ENCODE assay signal across 30 cellular contexts in the genomic region with DNA sequence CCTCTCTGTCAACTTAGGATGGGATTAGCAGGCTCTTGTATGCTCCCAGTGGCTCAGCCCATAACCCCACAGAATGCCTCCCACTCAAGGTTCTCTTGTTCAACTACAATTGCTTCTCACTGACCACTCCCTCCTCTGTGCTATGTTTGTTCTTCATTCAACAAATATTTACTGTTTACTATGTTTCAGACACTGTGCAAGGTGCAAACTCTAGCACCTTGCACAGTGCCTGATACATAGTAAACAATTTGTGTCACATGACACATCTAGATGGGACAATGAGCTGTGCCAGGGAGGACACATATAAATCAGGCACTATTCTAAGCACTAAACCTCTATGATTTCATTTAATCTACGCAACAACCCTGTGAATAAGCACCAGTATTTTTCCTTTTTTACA. TPM values are rescaled to one million over a fixed set of nuclear protein-coding genes. Genes with fewer than 3 reads are reported as not detected.
A peak's percentile ranks its signal among the peaks of the same experiment; 100 is the strongest.
DNase-seq lines count a peak whose midpoint lies in the region; ATAC-seq, FAIRE-seq and TF ChIP-seq lines count a peak whose summit lies in the region.
"Had no signal": no experiment of that assay in that cellular context is flagged by ENCODE, and none has a peak within 500 bp of the region (broad histone marks: within the 10 kb centered on the region; RNA-seq: fewer than 3 reads in every experiment).

No MANE protein-coding gene starts in this region.

- H3K4me1 ChIP-seq in A549 = peaks cover 37% of the 10 kb centered on the region
- peaks cover 4% of the 10 kb centered on the region for H3K4me1 ChIP-seq in suprapubic skin
- H3K4me1 ChIP-seq: foreskin keratinocyte, uterus had no signal

- ATAC-seq in A549 = peak in 1 of 2 experiments; percentile 42; a peak in 3 of 6 replicates
- ATAC-seq: activated T-cell treated with anti-CD3 and anti-CD28 coated beads, Interleukin-2, amount 50 U/mL, for 72 hours; esophagus mucosa; foreskin keratinocyte; left colon had no signal

- H3K36me3 ChIP-seq in suprapubic skin = no peaks in the 10 kb centered on the region
- H3K36me3 ChIP-seq: MG63, uterus had no signal

- H3K27me3 ChIP-seq in layer of hippocampus (ENCODE audit: control insufficient read depth, insufficient read depth, low read length) = no peaks in the 10 kb centered on the region
- no peaks in the 10 kb centered on the region for H3K27me3 ChIP-seq in suprapubic skin
- H3K27me3 ChIP-seq: MG63, uterus had no signal

- H3K9me3 ChIP-seq in A549 (no peaks in the 10 kb centered on the region), suprapubic skin (no peaks in the 10 kb centered on the region)
- H3K9me3 ChIP-seq: MG63, uterus had no signal

- TF ChIP-seq RAD21 in A549 (conservative IDR thresholded peaks at IDR 0.05 in 1 of 2, IDR thresholded peaks at IDR 0.05 in 1 of 2) = no peak

- WGBS in A549 (ENCODE audit: missing lambda C conversion rate) = 74% methylated on average over 1 of the region's 1 CpG
- WGBS in suprapubic skin = 96% methylated on average over 1 of the region's 1 CpG

- CTCF ChIA-PET in A549 (lab: Yijun Ruan, JAX) = interaction anchor here (0.6 to 23.7 kb wide), 7 partner anchors 9 to 121 kb away, joined by 3 to 222 read pairs (median 4); no protein-coding TSS in a partner anchor

- peak overlapping the region; percentile 46; the same call in 2 of the 3 replicates for H3K4me2 ChIP-seq in A549
- H3K4me2 ChIP-seq: KMS-11 had no signal

- H3K4me3 ChIP-seq in A549 = no peak overlapping the region
- H3K4me3 ChIP-seq in suprapubic skin = no peak overlapping the region
- H3K4me3 ChIP-seq: MG63, uterus had no signal

- no peak for FAIRE-seq in A549 (lab: Jason Lieb, UNC)
- FAIRE-seq: GM12891, H54 had no signal

- POLR2A ChIA-PET in A549 (lab: Yijun Ruan, JAX) = no interaction called here

- TF ChIP-seq CTCF in A549 (IDR thresholded peaks at IDR 0.05) = no peak
- no peak for TF ChIP-seq CTCF in suprapubic skin (IDR thresholded peaks at IDR 0.05)

- TF ChIP-seq EP300 in A549 (IDR thresholded peaks at IDR 0.05) (no peak), suprapubic skin (IDR thresholded peaks at IDR 0.05) (no peak)

- H3K27ac ChIP-seq in A549 (peak overlapping the region; percentile 60 to 85; a peak in 3 of 6 replicates), layer of hippocampus (ENCODE audit: low read depth, low read length) (peak overlapping the region; percentile 46), suprapubic skin (peak overlapping the region; percentile 36)
- H3K27ac ChIP-seq: foreskin keratinocyte, KMS-11, uterus had no signal

- TF ChIP-seq POLR2A in A549 (IDR thresholded peaks at IDR 0.05; ENCODE audit: low read length) (no peak), suprapubic skin (IDR thresholded peaks at IDR 0.05) (no peak)

- DNase-seq in A549 (ENCODE audit: low read depth in 1 of 2, low spot score in 1 of 2) (peak in 1 of 2 experiments; percentile 27), HuH-7 (ENCODE audit: low spot score) (peak; percentile 29), suprapubic skin (ENCODE audit: low spot score in 2 of 2) (no peak), NCI-H2196 (lab: John Stamatoyannopoulos, UW; ENCODE audit: unreplicated experiment) (no peak), NCI-H1436 (lab: John Stamatoyannopoulos, UW) (no peak), NCI-H1092 (lab: John Stamatoyannopoulos, UW) (no peak)
- DNase-seq: activated CD4-positive, alpha-beta memory T cell treated with anti-CD3 and anti-CD28 coated beads for 36 hours; activated CD4-positive, alpha-beta T cell treated with anti-CD3 and anti-CD28 coated beads for 1 hour; activated T-cell treated with anti-CD3 and anti-CD28 coated beads, Interleukin-2, amount 50 U/mL, for 72 hours; dermis blood vessel endothelial cell; foreskin keratinocyte; hippocampal formation; left colon; MG63; NCI-H2029 treated with DMSO at 0.1 percent for 48 hours; NCI-H2227 treated with DMSO at 0.1 percent for 48 hours; NCI-H526 treated with DMSO at 0.1 percent for 48 hours; SHP77; stimulated activated CD4-positive, alpha-beta T cell treated with anti-CD3 and anti-CD28 coated beads, Interleukin-15, amount 100 ng/mL, for 24 hours; stimulated activated CD4-positive, alpha-beta T cell treated with anti-CD3 and anti-CD28 coated beads, Interleukin-4, amount 100 ng/mL, for 4 hours; substantia nigra; T-helper 2 cell; uterus had no signal

TF ChIP-seq in A549, 52 proteins besides CTCF, POLR2A, EP300 and RAD21:
- TF ChIP-seq CBX8 (IDR thresholded peaks at IDR 0.05) (no peak), ZFP36 (IDR thresholded peaks at IDR 0.05; ENCODE audit: borderline replicate concordance, partially characterized antibody) (no peak), JUNB (IDR thresholded peaks at IDR 0.05) (no peak), ZSCAN20 (CRISPR knock-in tag; IDR thresholded peaks at IDR 0.05) (no peak), HOXB5 (CRISPR knock-in tag; IDR thresholded peaks at IDR 0.05) (no peak), ZNF302 (CRISPR knock-in tag; IDR thresholded peaks at IDR 0.05) (no peak), EHF (CRISPR knock-in tag; IDR thresholded peaks at IDR 0.05) (no peak), PHF8 (IDR thresholded peaks at IDR 0.05; ENCODE audit: borderline replicate concordance, low read depth) (no peak), GATA3 (IDR thresholded peaks at IDR 0.05; ENCODE audit: borderline replicate concordance) (no peak), RFX5 (IDR thresholded peaks at IDR 0.05) (no peak)
- TF ChIP-seq, protein P1, sequence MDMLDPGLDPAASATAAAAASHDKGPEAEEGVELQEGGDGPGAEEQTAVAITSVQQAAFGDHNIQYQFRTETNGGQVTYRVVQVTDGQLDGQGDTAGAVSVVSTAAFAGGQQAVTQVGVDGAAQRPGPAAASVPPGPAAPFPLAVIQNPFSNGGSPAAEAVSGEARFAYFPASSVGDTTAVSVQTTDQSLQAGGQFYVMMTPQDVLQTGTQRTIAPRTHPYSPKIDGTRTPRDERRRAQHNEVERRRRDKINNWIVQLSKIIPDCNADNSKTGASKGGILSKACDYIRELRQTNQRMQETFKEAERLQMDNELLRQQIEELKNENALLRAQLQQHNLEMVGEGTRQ (IDR thresholded peaks at IDR 0.05) = no peak
- TF ChIP-seq, protein P2, sequence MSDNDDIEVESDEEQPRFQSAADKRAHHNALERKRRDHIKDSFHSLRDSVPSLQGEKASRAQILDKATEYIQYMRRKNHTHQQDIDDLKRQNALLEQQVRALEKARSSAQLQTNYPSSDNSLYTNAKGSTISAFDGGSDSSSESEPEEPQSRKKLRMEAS (IDR thresholded peaks at IDR 0.05) = no peak

RNA-seq across cellular contexts. Expression of a gene that starts 15.4 kb away (rescaled TPM):
- polyA plus RNA-seq in A549 (2011; rRNA removed) (0.07 and 0.09 TPM in 2 replicates), A549 (2017; fragmentation: RNase III; extraction: RNeasy Plus Mini Kit Qiagen cat#74134 plus additional on column Dnase treatment) (0.10 to 0.13 TPM in 2 of 3 replicates, not detected in the other)
- 0.04 and 0.07 TPM in 2 replicates for polyA plus RNA-seq in A549 (2012; cell fraction: cytosol; rRNA removed)
- 0.34 and 0.61 TPM in 2 replicates for polyA plus RNA-seq in A549 (2012; cell fraction: nucleus; rRNA removed)
- 0.70 and 0.92 TPM in 2 replicates for polyA minus RNA-seq in A549 (2011; rRNA and poly(A)+ RNA removed)
- total RNA-seq in suprapubic skin = 1 to 10 TPM; 4.2 to 6.9 (median 4.8) TPM
- total RNA-seq: activated CD4-positive, alpha-beta memory T cell treated with anti-CD3 and anti-CD28 coated beads for 36 hours; activated T-cell treated with anti-CD3 and anti-CD28 coated beads, Interleukin-2, amount 50 U/mL, for 72 hours; dermis blood vessel endothelial cell; foreskin keratinocyte had no signal
- polyA plus RNA-seq: foreskin keratinocyte had no signal

RNA-seq across cellular contexts. Expression of a gene that starts 20.5 kb away (rescaled TPM):
- polyA plus RNA-seq in A549 (2011; rRNA removed) (not detected in 2 replicates), A549 (2017; fragmentation: RNase III; extraction: RNeasy Plus Mini Kit Qiagen cat#74134 plus additional on column Dnase treatment) (not detected in 3 replicates)
- not detected in 2 replicates for polyA plus RNA-seq in A549 (2012; cell fraction: cytosol; rRNA removed)
- not detected in 2 replicates for polyA plus RNA-seq in A549 (2012; cell fraction: nucleus; rRNA removed)
- polyA minus RNA-seq in A549 (2011; rRNA and poly(A)+ RNA removed) = not detected in 2 replicates
- not detected for total RNA-seq in suprapubic skin
- total RNA-seq: activated CD4-positive, alpha-beta memory T cell treated with anti-CD3 and anti-CD28 coated beads for 36 hours; activated T-cell treated with anti-CD3 and anti-CD28 coated beads, Interleukin-2, amount 50 U/mL, for 72 hours; dermis blood vessel endothelial cell; esophagus mucosa; foreskin keratinocyte; left colon had no signal
- polyA plus RNA-seq: BJ, foreskin keratinocyte, neural cell had no signal

RNA-seq across cellular contexts. Expression of a gene that starts 32.5 kb away (rescaled TPM):
- polyA plus RNA-seq in A549 (2011; rRNA removed) = 7.3 and 8.3 TPM in 2 replicates
- 12.5 and 16.2 TPM in 2 replicates for polyA plus RNA-seq in A549 (2012; cell fraction: cytosol; rRNA removed)
- polyA plus RNA-seq in A549 (2012; cell fraction: nucleus; rRNA removed) = 34.3 and 45.1 TPM in 2 replicates
- 6.3 to 8.5 TPM (median 7.8 TPM) in 3 replicates for polyA plus RNA-seq in A549 (2017; fragmentation: RNase III; extraction: RNeasy Plus Mini Kit Qiagen cat#74134 plus additional on column Dnase treatment)
- 6.4 and 6.5 TPM in 2 replicates for polyA minus RNA-seq in A549 (2011; rRNA and poly(A)+ RNA removed)
- 10 to 100 TPM; 44.1 to 90.5 (median 50.8) TPM for total RNA-seq in suprapubic skin

RNA-seq across cellular contexts. Expression of a gene that starts 49.6 kb away (rescaled TPM):
- polyA plus RNA-seq in A549 (2011; rRNA removed) = not detected in 2 replicates
- not detected in 2 replicates for polyA plus RNA-seq in A549 (2012; cell fraction: cytosol; rRNA removed)
- not detected in 2 replicates for polyA plus RNA-seq in A549 (2012; cell fraction: nucleus; rRNA removed)
- polyA plus RNA-seq in A549 (2017; fragmentation: RNase III; extraction: RNeasy Plus Mini Kit Qiagen cat#74134 plus additional on column Dnase treatment) = not detected in 3 replicates
- polyA minus RNA-seq in A549 (2011; rRNA and poly(A)+ RNA removed) = not detected in 2 replicates
- under 1 TPM in 1 of 4 donors, not detected in 3; 0.13 TPM for total RNA-seq in suprapubic skin
- total RNA-seq: activated CD4-positive, alpha-beta memory T cell treated with anti-CD3 and anti-CD28 coated beads for 36 hours; dermis blood vessel endothelial cell; esophagus mucosa; foreskin keratinocyte; left colon had no signal
- polyA plus RNA-seq: BJ, foreskin keratinocyte had no signal

RNA-seq across cellular contexts. Expression of a gene that starts 59.4 kb away (rescaled TPM):
- polyA plus RNA-seq in A549 (2011; rRNA removed) (0.04 and 0.08 TPM in 2 replicates), A549 (2017; fragmentation: RNase III; extraction: RNeasy Plus Mini Kit Qiagen cat#74134 plus additional on column Dnase treatment) (0.04 TPM in 1 of 3 replicates, not detected in the others)
- not detected in 2 replicates for polyA plus RNA-seq in A549 (2012; cell fraction: cytosol; rRNA removed)
- polyA plus RNA-seq in A549 (2012; cell fraction: nucleus; rRNA removed) = not detected in 2 replicates
- 0.41 TPM in 1 of 2 replicates, not detected in the other for polyA minus RNA-seq in A549 (2011; rRNA and poly(A)+ RNA removed)
- not detected for total RNA-seq in suprapubic skin
- total RNA-seq: activated CD4-positive, alpha-beta memory T cell treated with anti-CD3 and anti-CD28 coated beads for 36 hours; activated T-cell treated with anti-CD3 and anti-CD28 coated beads, Interleukin-2, amount 50 U/mL, for 72 hours; dermis blood vessel endothelial cell; foreskin keratinocyte had no signal
- polyA plus RNA-seq: foreskin keratinocyte, neural cell had no signal
